9 cellular contexts compared by ENCODE assay signal in the genomic region with DNA sequence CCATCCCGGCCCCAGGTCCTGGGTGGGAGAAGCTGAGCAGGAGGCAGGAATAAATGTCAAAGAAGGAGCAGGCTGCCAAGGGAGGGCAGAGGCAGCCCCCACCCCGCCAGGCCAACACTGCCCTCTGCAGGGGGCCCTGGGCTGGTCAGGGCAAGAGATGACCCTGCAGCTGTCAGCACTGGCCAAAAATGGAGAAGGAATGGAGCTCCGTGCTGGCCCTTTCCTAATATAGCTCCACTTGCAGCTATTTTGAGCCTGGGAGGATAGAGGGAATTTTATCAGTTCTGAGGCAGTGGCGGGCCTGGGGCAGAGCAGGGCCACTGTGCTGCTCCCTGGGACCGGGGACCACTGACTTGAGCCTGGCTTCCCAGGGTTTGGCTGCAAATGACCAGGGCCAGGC. TPM values are rescaled to one million over a fixed set of nuclear protein-coding genes. Genes with fewer than 3 reads are reported as not detected.
DNase-seq lines count a peak whose midpoint lies in the region; FAIRE-seq and TF ChIP-seq lines count a peak whose summit lies in the region.
"Had no signal": no experiment of that assay in that cellular context is flagged by ENCODE, and none has a peak within 500 bp of the region (broad histone marks: within the 10 kb centered on the region; RNA-seq: fewer than 3 reads in every experiment).

No MANE protein-coding gene starts in this region.

- TF ChIP-seq CTCF in BE2C (IDR thresholded peaks at IDR 0.05; ENCODE audit: low read depth, low read length) (peak; percentile 72), LNCaP clone FGC (IDR thresholded peaks at IDR 0.05; ENCODE audit: control insufficient read depth, extremely low read depth, insufficient read depth) (peak; percentile 19)

- H3K27me3 ChIP-seq in BE2C, result no peaks in the 10 kb centered on the region

- peaks cover 19% of the 10 kb centered on the region for H3K36me3 ChIP-seq in BE2C

- H3K9me3 Mint-ChIP-seq in T-helper 2 cell treated with Interferon-gamma antibody and Interleukin-4, amounts not matched to agents 5 μg/mL and 100 μg/mL, for 36 hours, result no peaks in the 10 kb centered on the region
- H3K9me3 Mint-ChIP-seq in activated T-cell treated with anti-CD3 and anti-CD28 coated beads, Interleukin-2, amount 50 U/mL, for 24 hours, result no peaks in the 10 kb centered on the region

- no peak overlapping the region for H3K4me3 Mint-ChIP-seq in T-helper 2 cell treated with Interferon-gamma antibody and Interleukin-4, amounts not matched to agents 5 μg/mL and 100 μg/mL, for 36 hours
- no peak overlapping the region for H3K4me3 Mint-ChIP-seq in activated T-cell treated with anti-CD3 and anti-CD28 coated beads, Interleukin-2, amount 50 U/mL, for 24 hours

- DNase-seq in BE2C (peak; percentile 76), LNCaP clone FGC (ENCODE audit: low read depth) (no peak), ecto neural progenitor cell (ENCODE audit: low spot score) (peak; percentile 67), midbrain (lab: John Stamatoyannopoulos, UW) (peak; percentile 35), GM19239 (ENCODE audit: insufficient read length, low spot score) (no peak)
- no peak for DNase-seq in T-helper 2 cell treated with Interferon-gamma antibody and Interleukin-4, amounts not matched to agents 5 μg/mL and 100 μg/mL, for 36 hours (ENCODE audit: low spot score)
- DNase-seq in activated T-cell treated with anti-CD3 and anti-CD28 coated beads, Interleukin-2, amount 50 U/mL, for 24 hours, result no peak
- no peak for DNase-seq in activated CD4-positive, alpha-beta T cell treated with anti-CD3 and anti-CD28 coated beads, Interleukin-2, amount 50 U/mL, for 1 hour

- no peaks in the 10 kb centered on the region for H3K9me3 ChIP-seq in BE2C

- H3K27ac Mint-ChIP-seq in T-helper 2 cell treated with Interferon-gamma antibody and Interleukin-4, amounts not matched to agents 5 μg/mL and 100 μg/mL, for 36 hours, result no peak overlapping the region
- H3K27ac Mint-ChIP-seq in activated T-cell treated with anti-CD3 and anti-CD28 coated beads, Interleukin-2, amount 50 U/mL, for 24 hours, result no peak overlapping the region

- FAIRE-seq in GM19239 (lab: Jason Lieb, UNC), result no peak

- no peaks in the 10 kb centered on the region for H3K27me3 Mint-ChIP-seq in T-helper 2 cell treated with Interferon-gamma antibody and Interleukin-4, amounts not matched to agents 5 μg/mL and 100 μg/mL, for 36 hours (ENCODE audit: low read depth)
- peaks cover 2% of the 10 kb centered on the region for H3K27me3 Mint-ChIP-seq in activated T-cell treated with anti-CD3 and anti-CD28 coated beads, Interleukin-2, amount 50 U/mL, for 24 hours

- no peak overlapping the region for H3K4me3 ChIP-seq in BE2C (ENCODE audit: low read depth, low read length)
- no peak overlapping the region for H3K4me3 ChIP-seq in LNCaP clone FGC (ENCODE audit: low read depth, low read length)
- H3K4me3 ChIP-seq: lung had no signal

- peaks cover 21% of the 10 kb centered on the region for H3K4me1 ChIP-seq in BE2C

- no peaks in the 10 kb centered on the region for H3K36me3 Mint-ChIP-seq in T-helper 2 cell treated with Interferon-gamma antibody and Interleukin-4, amounts not matched to agents 5 μg/mL and 100 μg/mL, for 36 hours (ENCODE audit: low read depth)
- no peaks in the 10 kb centered on the region for H3K36me3 Mint-ChIP-seq in activated T-cell treated with anti-CD3 and anti-CD28 coated beads, Interleukin-2, amount 50 U/mL, for 24 hours (ENCODE audit: low read depth)

- peaks cover 4% of the 10 kb centered on the region for H3K4me1 Mint-ChIP-seq in T-helper 2 cell treated with Interferon-gamma antibody and Interleukin-4, amounts not matched to agents 5 μg/mL and 100 μg/mL, for 36 hours (ENCODE audit: low read depth)
- H3K4me1 Mint-ChIP-seq in activated T-cell treated with anti-CD3 and anti-CD28 coated beads, Interleukin-2, amount 50 U/mL, for 24 hours (ENCODE audit: low read depth), result peaks cover 4% of the 10 kb centered on the region

RNA-seq across cellular contexts. Expression of gene LDB3, which starts 16.0 kb away (rescaled TPM):
- 1.9 TPM for polyA plus RNA-seq in BE2C (2012; ENCODE audit: insufficient read depth, insufficient read length, low read depth)

RNA-seq across cellular contexts. Expression of gene OPN4, which starts 30.0 kb away (rescaled TPM):
- polyA plus RNA-seq in BE2C (2012; ENCODE audit: insufficient read depth, insufficient read length, low read depth), result not detected
- polyA plus RNA-seq: lung had no signal

Comparison
In these comparisons a context has a peak if more than half of its experiments do, and no peak if none do; other contexts are left out.
1. DNase-seq: peak in BE2C (single experiment), ecto neural progenitor cell (single experiment) and midbrain (single experiment); none in LNCaP clone FGC (single experiment), T-helper 2 cell treated with Interferon-gamma antibody and Interleukin-4, amounts not matched to agents 5 μg/mL and 100 μg/mL, for 36 hours (single experiment), GM19239 (single experiment), activated T-cell treated with anti-CD3 and anti-CD28 coated beads, Interleukin-2, amount 50 U/mL, for 24 hours (single experiment) and activated CD4-positive, alpha-beta T cell treated with anti-CD3 and anti-CD28 coated beads, Interleukin-2, amount 50 U/mL, for 1 hour (single experiment).